ENCODE assay signal across 8 cellular contexts in the genomic region with DNA sequence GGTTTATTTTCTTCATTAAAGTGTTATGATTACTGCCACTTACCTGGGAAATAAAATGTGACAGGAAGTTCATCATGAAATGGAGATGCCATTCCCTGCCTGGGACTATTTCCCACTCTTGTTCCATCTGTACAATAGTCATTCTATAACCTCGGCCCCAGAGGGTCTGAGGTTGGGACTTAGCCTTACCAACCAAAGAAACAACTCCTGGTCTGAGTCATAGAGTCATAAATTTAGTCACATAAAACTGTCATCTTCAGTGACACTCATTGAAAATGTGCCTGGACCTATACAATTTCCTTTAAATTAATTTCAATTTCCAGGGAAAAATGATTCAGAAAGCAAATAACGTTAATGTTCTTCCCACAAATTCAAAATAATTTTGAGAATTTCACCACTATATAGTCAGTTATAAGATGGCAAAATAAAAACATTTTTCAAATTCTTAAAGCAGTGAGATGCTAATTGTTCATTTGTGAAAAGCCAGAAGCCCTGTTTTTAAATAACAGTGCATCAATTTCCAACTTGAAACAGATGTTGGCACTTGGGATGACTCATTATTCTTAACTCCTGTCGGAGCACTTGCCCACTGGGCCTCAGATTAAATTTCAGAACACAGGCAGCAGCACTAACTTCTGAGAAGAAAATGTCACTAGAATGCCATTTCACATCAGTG.
DNase-seq lines count a peak whose midpoint lies in the region; ATAC-seq and TF ChIP-seq lines count a peak whose summit lies in the region.

No MANE protein-coding gene starts in this region.

- TF ChIP-seq CTCF in choroid plexus epithelial cell (conservative IDR thresholded peaks at IDR 0.05; ENCODE audit: low read depth, low read length) = no peak

- intact Hi-C loops in head of caudate nucleus (cut with DNase I) = no loop called here

- peak; percentile 62 for DNase-seq in GM03348 (ENCODE audit: low spot score)
- DNase-seq in choroid plexus epithelial cell (ENCODE audit: low read depth) = peak; percentile 57
- no peak for DNase-seq in head of caudate nucleus
- DNase-seq in NCI-H526 (lab: John Stamatoyannopoulos, UW) = no peak
- DNase-seq in NCI-H748 (lab: John Stamatoyannopoulos, UW; ENCODE audit: unreplicated experiment) = no peak
- DNase-seq in NCI-H1048 (lab: John Stamatoyannopoulos, UW) = no peak

- H3K4me3 ChIP-seq in choroid plexus epithelial cell (ENCODE audit: low read depth, low read length) = no peak overlapping the region

- ATAC-seq in GM19467 (IDR thresholded peaks at IDR 0.05; ENCODE audit: unreplicated experiment) (peak; percentile 73), HG03439 (IDR thresholded peaks at IDR 0.05; ENCODE audit: unreplicated experiment) (peak; percentile 76)

Comparison
In these comparisons a context has a peak if more than half of its experiments do, and no peak if none do; other contexts are left out.
1. DNase-seq: peak in GM03348 (single experiment) and choroid plexus epithelial cell (single experiment); none in head of caudate nucleus (0 of 42), NCI-H526 (0 of 2), NCI-H748 (single experiment) and NCI-H1048 (single experiment).